In genomic region chrX:78046362-78046761, GRCh38 we compare ENCODE assay signal across 29 cellular contexts.
"Had no signal": no experiment of that assay in that cellular context is flagged by ENCODE, and none has a peak within 500 bp of the region (broad histone marks: within the 10 kb centered on the region; RNA-seq: fewer than 3 reads in every experiment).

No MANE protein-coding gene starts in this region.

- FAIRE-seq: colon, endometrium, endothelial cell of umbilical vein, frontal cortex had no signal

- H3K27me3 ChIP-seq: colonic mucosa, esophagus muscularis mucosa, esophagus squamous epithelium, foreskin keratinocyte, gastrocnemius medialis, gastroesophageal sphincter, heart right ventricle, hepatocyte had no signal

- H3K4me2 ChIP-seq: hepatocyte had no signal

- H3K9me3 Mint-ChIP-seq: dendritic cell treated with granulocyte-macrophage colony-stimulating factor and Interleukin-4, amounts not matched to agents 40 ng/mL and 50 ng/mL, for 4 days; effector memory CD8-positive, alpha-beta T cell had no signal

- H3K27me3 Mint-ChIP-seq: dendritic cell treated with granulocyte-macrophage colony-stimulating factor and Interleukin-4, amounts not matched to agents 40 ng/mL and 50 ng/mL, for 4 days; effector memory CD8-positive, alpha-beta T cell had no signal

- H3K27ac ChIP-seq: colonic mucosa, coronary artery, dorsolateral prefrontal cortex, epithelial cell of prostate, esophagus muscularis mucosa, esophagus squamous epithelium, foreskin keratinocyte, gastroesophageal sphincter, heart left ventricle, heart right ventricle, hepatocyte had no signal

- H3K9me3 ChIP-seq: colonic mucosa, esophagus muscularis mucosa, esophagus squamous epithelium, gastrocnemius medialis, gastroesophageal sphincter, heart left ventricle, heart right ventricle had no signal

- ATAC-seq: effector memory CD8-positive, alpha-beta T cell; esophagus mucosa; foreskin keratinocyte; gastroesophageal sphincter; heart left ventricle; heart right ventricle had no signal

- H3K79me2 ChIP-seq: hepatocyte had no signal

- H2AFZ ChIP-seq: hepatocyte had no signal

- H3K4me1 ChIP-seq: colonic mucosa, esophagus muscularis mucosa, esophagus squamous epithelium, foreskin keratinocyte, gastrocnemius medialis, gastroesophageal sphincter, heart left ventricle, heart right ventricle had no signal

- DNase-seq: colonic mucosa; cortex of kidney; dermis blood vessel endothelial cell; dorsolateral prefrontal cortex; effector CD4-positive, alpha-beta T cell; effector CD8-positive, alpha-beta T cell; effector memory CD4-positive, alpha-beta T cell; effector memory CD8-positive, alpha-beta T cell; endodermal cell; esophagus squamous epithelium; foreskin fibroblast; foreskin keratinocyte; foreskin melanocyte; gastrocnemius medialis; glutamatergic neuron; head of caudate nucleus; heart left ventricle; heart right ventricle had no signal

- H3K4me3 Mint-ChIP-seq: dendritic cell treated with granulocyte-macrophage colony-stimulating factor and Interleukin-4, amounts not matched to agents 40 ng/mL and 50 ng/mL, for 4 days; effector memory CD8-positive, alpha-beta T cell; endodermal cell had no signal

- H3K4me1 Mint-ChIP-seq: endodermal cell had no signal

- H3K4me3 ChIP-seq: colonic mucosa, coronary artery, dorsolateral prefrontal cortex, esophagus muscularis mucosa, esophagus squamous epithelium, gastrocnemius medialis, gastroesophageal sphincter, heart left ventricle, heart right ventricle, hepatocyte had no signal

- H3K27ac Mint-ChIP-seq: dendritic cell treated with granulocyte-macrophage colony-stimulating factor and Interleukin-4, amounts not matched to agents 40 ng/mL and 50 ng/mL, for 4 days; endodermal cell had no signal

- H3K36me3 ChIP-seq: colonic mucosa, gastrocnemius medialis had no signal
